Comparison of ENCODE assay signal across 8 cellular contexts in genomic region chr1:224433671-224434446, GRCh38. TPM values are rescaled to one million over a fixed set of nuclear protein-coding genes. Genes with fewer than 3 reads are reported as not detected.
DNase-seq lines count a peak whose midpoint lies in the region; ATAC-seq and TF ChIP-seq lines count a peak whose summit lies in the region.

No MANE protein-coding gene starts in this region.

- peaks cover 0 to 56% (median 46%) of the 10 kb centered on the region in 4 donors for H3K4me1 ChIP-seq in sigmoid colon

- TF ChIP-seq POLR2A in sigmoid colon (IDR thresholded peaks at IDR 0.05): no peak

- TF ChIP-seq EP300 in sigmoid colon (IDR thresholded peaks at IDR 0.05): no peak

- no peaks in the 10 kb centered on the region for H3K9me3 ChIP-seq in sigmoid colon

- H3K27ac ChIP-seq in sigmoid colon: peak overlapping the region; percentile 89 to 99 (median 98)

- intact Hi-C loops in sigmoid colon (cut with DNase I): loop anchor here (2.0 kb wide), 1 partner anchor 23 kb away; no protein-coding TSS in a partner anchor

- ATAC-seq in GM21360 (IDR thresholded peaks at IDR 0.05; ENCODE audit: unreplicated experiment) (no peak), GM18858 (IDR thresholded peaks at IDR 0.05; ENCODE audit: unreplicated experiment) (no peak)

- CTCF ChIA-PET in AG04449 (lab: Yijun Ruan, JAX): interaction anchor here (3.9 kb wide), 1 partner anchor 23 kb away, joined by 21 read pairs; no protein-coding TSS in a partner anchor

- in situ Hi-C loops in astrocyte of the spinal cord (cut with HindIII; ENCODE audit: low sequenced_read_pairs): no loop called here

- WGBS in sigmoid colon, 2 donors: 0% methylated on average over 63 to 65 of the region's 66 CpGs

- TF ChIP-seq CTCF in AG04449 (IDR thresholded peaks at IDR 0.05; ENCODE audit: insufficient read depth, low read length, missing control alignments): no peak
- TF ChIP-seq CTCF in HFF-Myc (IDR thresholded peaks at IDR 0.05; ENCODE audit: low read depth, low read length, missing control alignments): no peak
- TF ChIP-seq CTCF in astrocyte of the spinal cord (IDR thresholded peaks at IDR 0.05; ENCODE audit: low read depth, low read length): no peak
- no peak for TF ChIP-seq CTCF in sigmoid colon (IDR thresholded peaks at IDR 0.05)

- no peaks in the 10 kb centered on the region for H3K27me3 ChIP-seq in sigmoid colon

- peaks cover 0 to 11% (median 3%) of the 10 kb centered on the region in 4 donors for H3K36me3 ChIP-seq in sigmoid colon

- H3K4me3 ChIP-seq in AG04449 (ENCODE audit: low read depth, low read length): peak overlapping the region; percentile 86
- H3K4me3 ChIP-seq in HFF-Myc (replicated peaks; ENCODE audit: low read depth, low read length): peak overlapping the region; percentile 60
- H3K4me3 ChIP-seq in astrocyte of the spinal cord (ENCODE audit: low read depth, low read length): peak overlapping the region; percentile 87
- peak overlapping the region; percentile 79 for H3K4me3 ChIP-seq in iPS-11a (ENCODE audit: low read depth, low read length)
- H3K4me3 ChIP-seq in sigmoid colon: peak overlapping the region; percentile 76 to 92 (median 90)

- POLR2A ChIA-PET in AG04449 (lab: Yijun Ruan, JAX): interaction anchor here (0.6 to 1.0 kb wide), 2 partner anchors 23 to 40 kb away, joined by 3 to 5 read pairs; no protein-coding TSS in a partner anchor

- DNase-seq in AG04449 (ENCODE audit: low read depth, low spot score): no peak
- DNase-seq in HFF-Myc (ENCODE audit: extremely low read depth, low read depth): no peak
- DNase-seq in SW480 (ENCODE audit: low spot score): peak; percentile 16
- no peak for DNase-seq in astrocyte of the spinal cord (ENCODE audit: low read depth, low spot score)
- DNase-seq in sigmoid colon: peak; percentile 70

RNA-seq across cellular contexts. Expression of gene WDR26, which starts 0.7 kb away (rescaled TPM):
- total RNA-seq in sigmoid colon: 100 to 1,000 TPM in 1 of 4 donors, 10 to 100 TPM in 3; 63.3 to 105 (median 66.6) TPM
- 10 to 100 TPM; 27.6 to 30.7 (median 28.8) TPM for polyA plus RNA-seq in sigmoid colon

Comparison
In these comparisons a context has a peak if more than half of its experiments do, and no peak if none do; other contexts are left out.
1. DNase-seq: peak in SW480 (single experiment) and sigmoid colon (single experiment); none in AG04449 (single experiment), HFF-Myc (single experiment) and astrocyte of the spinal cord (single experiment).
2. Peak in every context shown above with its lines, with median percentiles within 50 percentile points of each other: H3K4me3 ChIP-seq.